In the genomic region with DNA sequence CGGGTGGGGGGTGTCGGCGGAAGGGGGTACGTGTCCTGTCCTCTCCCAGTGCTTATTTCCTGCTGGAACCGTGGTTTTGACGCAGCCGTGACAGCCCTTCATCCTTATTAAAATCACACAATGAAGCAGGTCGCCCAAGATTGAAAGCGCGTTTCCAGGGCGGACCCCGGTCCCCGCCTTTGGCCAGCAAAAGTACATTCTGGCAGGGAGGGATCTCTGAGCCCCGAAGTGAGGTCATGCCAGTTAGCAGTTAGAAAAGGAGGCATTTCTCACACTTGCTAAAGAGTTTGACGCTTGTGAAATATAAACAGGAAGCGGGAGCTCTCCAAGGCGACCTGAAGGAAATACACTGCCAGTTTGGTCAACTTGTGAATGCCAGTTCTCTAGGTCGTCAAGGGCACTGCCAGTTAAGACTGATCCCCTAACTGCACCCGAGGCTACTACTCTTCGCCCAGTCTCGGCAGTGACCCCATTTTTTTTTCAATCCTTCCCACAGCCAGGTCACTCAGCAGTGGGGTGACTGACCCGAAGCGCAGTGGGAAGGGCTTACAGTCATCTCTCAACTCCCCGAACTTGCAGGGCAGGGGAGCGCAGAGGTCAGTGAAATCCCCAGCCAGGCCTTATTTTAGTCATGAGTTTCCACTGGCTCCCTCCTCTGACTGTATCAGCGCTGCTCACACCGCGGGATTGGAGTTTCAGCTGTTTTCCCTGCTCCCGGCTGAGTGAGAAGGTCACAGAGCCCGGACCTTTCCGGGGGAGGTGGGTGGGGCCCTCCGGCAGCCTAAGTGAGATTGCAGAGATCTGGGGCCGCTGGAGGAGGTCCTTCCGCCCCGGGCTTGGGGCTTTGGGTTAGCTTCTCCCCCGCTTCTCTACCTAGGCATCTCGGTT, we compare ENCODE assay signal across 8 cellular contexts. TPM values are rescaled to one million over a fixed set of nuclear protein-coding genes. Genes with fewer than 3 reads are reported as not detected.
DNase-seq lines count a peak whose midpoint lies in the region; TF ChIP-seq lines count a peak whose summit lies in the region.

No MANE protein-coding gene starts in this region.

- peak overlapping the region; percentile 93 for H3K9ac ChIP-seq in endocrine pancreas (ENCODE audit: control insufficient read depth, insufficient read depth, low read length)

- no peaks in the 10 kb centered on the region for H3K9me3 ChIP-seq in endocrine pancreas (ENCODE audit: control insufficient read depth, low read length)
- H3K9me3 ChIP-seq in mesodermal cell (ENCODE audit: control insufficient read depth, low read length): no peaks in the 10 kb centered on the region

- H3K4me3 ChIP-seq in endocrine pancreas (ENCODE audit: control insufficient read depth, insufficient read depth, low read length) (peak overlapping the region; percentile 80), mesodermal cell (ENCODE audit: extremely low read depth, insufficient read depth, low read length, poor library complexity, severe bottlenecking) (peak overlapping the region; percentile 60)

- peak overlapping the region; percentile 97 for H3K27ac Mint-ChIP-seq in HFFc6

- H3K27me3 ChIP-seq in endocrine pancreas (ENCODE audit: control insufficient read depth, insufficient read depth, low read length): no peaks in the 10 kb centered on the region

- no peaks in the 10 kb centered on the region for H3K9me3 Mint-ChIP-seq in HFFc6

- H3K36me3 ChIP-seq in endocrine pancreas (ENCODE audit: control insufficient read depth, insufficient read depth, low read length) (no peaks in the 10 kb centered on the region), mesodermal cell (ENCODE audit: control insufficient read depth, insufficient read depth, low read length) (peaks cover 14% of the 10 kb centered on the region)

- TF ChIP-seq CTCF in GM13976 (IDR thresholded peaks at IDR 0.05; ENCODE audit: borderline replicate concordance, control extremely low read depth, extremely low read depth, insufficient read depth, missing control alignments): no peak
- TF ChIP-seq CTCF in HFFc6 (IDR thresholded peaks at IDR 0.05): no peak

- in situ Hi-C loops in GM13976 (cut with MboI; ENCODE audit: low sequenced_read_pairs, unreplicated experiment): loop anchor here (10.0 kb wide), 2 partner anchors 142 to 252 kb away; no protein-coding TSS in a partner anchor

- H3K4me1 Mint-ChIP-seq in HFFc6 (ENCODE audit: low read depth): peaks cover 40% of the 10 kb centered on the region

- H3K4me3 Mint-ChIP-seq in HFFc6: peak overlapping the region; percentile 99

- peaks cover 5% of the 10 kb centered on the region for H3K4me1 ChIP-seq in endocrine pancreas (ENCODE audit: control insufficient read depth, insufficient read depth, low read length)
- H3K4me1 ChIP-seq in mesodermal cell (ENCODE audit: control insufficient read depth, insufficient read depth, low read length, poor library complexity, severe bottlenecking): peaks cover 21% of the 10 kb centered on the region

- H3K27me3 Mint-ChIP-seq in HFFc6 (ENCODE audit: insufficient read depth): no peaks in the 10 kb centered on the region; the same call in 1 of the 2 replicates

- peak overlapping the region; percentile 97 for H3K27ac ChIP-seq in mesodermal cell (ENCODE audit: low read depth, low read length, severe bottlenecking)

- peaks cover 9% of the 10 kb centered on the region; the same call in 1 of the 2 replicates for H3K36me3 Mint-ChIP-seq in HFFc6 (ENCODE audit: low read depth)

- DNase-seq in GM13976 (ENCODE audit: low spot score) (peak; percentile 75), HFFc6 (peak; percentile 58), NCI-H460 (ENCODE audit: extremely low read depth, low read depth) (peak; percentile 93), DMS153 (lab: John Stamatoyannopoulos, UW) (no peak)
- DNase-seq in activated CD8-positive, alpha-beta memory T cell treated with anti-CD3 and anti-CD28 coated beads for 48 hours (ENCODE audit: low read depth in 2 of 3, low spot score in 2 of 3): peak in 2 of 3 experiments; percentile 62 to 86
- peak; percentile 88 for DNase-seq in stimulated activated CD8-positive, alpha-beta memory T cell treated with anti-CD3 and anti-CD28 coated beads, Interleukin-4, amount 100 ng/mL, for 48 hours

- 6% methylated on average over 23 to 36 of the region's 37 CpGs for WGBS in mesodermal cell (ENCODE audit: insufficient coverage in 2 of 2), 2 experiments

RNA-seq across cellular contexts. Expression of a gene that starts 2.0 kb away (rescaled TPM):
- total RNA-seq in HFFc6 (2021; fragmentation: NEBNext Ultra II Directional; extraction: Animal tissue kit (Norgen Biotek cat#: 25700)): 10 to 100 TPM; 10.2 to 11.8 (median 10.7) TPM
- total RNA-seq in NCI-H460 (2014; rRNA removed; shearing (Covaris generic)): 64.5 and 76.8 TPM in 2 replicates
- polyA plus RNA-seq in NCI-H460 (2014; cell fraction: nucleus; rRNA removed): 27.8 and 29.0 TPM in 2 replicates
- polyA plus RNA-seq in mesodermal cell (2013, experiment 1 of 2): 32.8 TPM
- polyA plus RNA-seq in mesodermal cell (2013, experiment 2 of 2): 26.5 TPM
